11 cellular contexts compared by ENCODE assay signal in the genomic region with DNA sequence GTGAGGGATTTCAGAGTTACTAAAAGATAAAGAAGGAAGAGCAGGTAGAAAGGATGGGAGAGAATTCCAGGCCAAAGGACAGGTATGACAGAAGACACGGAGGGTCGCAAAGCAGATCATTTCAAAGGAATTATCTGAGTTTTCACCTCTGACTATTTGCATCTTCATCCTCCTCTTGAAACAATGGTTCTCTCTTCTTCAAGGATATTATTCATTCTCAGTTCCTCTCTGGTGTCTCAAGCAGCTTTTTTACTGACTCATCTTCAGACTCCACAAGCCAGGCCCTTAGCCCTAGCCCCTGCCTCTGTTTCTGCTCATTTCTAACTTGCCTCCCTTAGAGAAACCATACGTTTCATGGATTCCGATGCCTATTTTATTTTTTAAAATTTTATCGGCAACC. TPM values are rescaled to one million over a fixed set of nuclear protein-coding genes. Genes with fewer than 3 reads are reported as not detected.
DNase-seq lines count a peak whose midpoint lies in the region; ATAC-seq and TF ChIP-seq lines count a peak whose summit lies in the region.
"Had no signal": no experiment of that assay in that cellular context is flagged by ENCODE, and none has a peak within 500 bp of the region (broad histone marks: within the 10 kb centered on the region; RNA-seq: fewer than 3 reads in every experiment).

No MANE protein-coding gene starts in this region.

- TF ChIP-seq POLR2A in stomach (IDR thresholded peaks at IDR 0.05), result no peak

- H3K4me3 ChIP-seq in stomach, result no peak overlapping the region
- H3K4me3 ChIP-seq: suprapubic skin had no signal

- H3K27ac ChIP-seq in epithelial cell of prostate (peak overlapping the region; percentile 86), stomach (no peak overlapping the region)
- H3K27ac ChIP-seq: suprapubic skin had no signal

- TF ChIP-seq CTCF in stomach (IDR thresholded peaks at IDR 0.05), result no peak

- no peak for TF ChIP-seq EP300 in stomach (IDR thresholded peaks at IDR 0.05)

- DNase-seq in epithelial cell of prostate (ENCODE audit: low read depth, low spot score) (no peak), stomach (no peak), HuH-7 (ENCODE audit: low spot score) (no peak), ureter (ENCODE audit: low spot score) (no peak), Right ventricle myocardium superior (no peak)
- DNase-seq: NCI-H1417 treated with DMSO at 0.1 percent for 48 hours, retina had no signal

- no peaks in the 10 kb centered on the region for H3K27me3 ChIP-seq in stomach
- H3K27me3 ChIP-seq: suprapubic skin had no signal

- H3K36me3 ChIP-seq in stomach, result peaks cover 25 to 95% (median 90%) of the 10 kb centered on the region in 4 donors

- WGBS in stomach, 5 donors, result 92 to 98% (median 97%) methylated on average over 5 of the region's 5 CpGs

- H3K4me1 ChIP-seq in stomach, result no peaks in the 10 kb centered on the region
- H3K4me1 ChIP-seq: suprapubic skin had no signal

- H3K9me3 ChIP-seq in stomach, result no peaks in the 10 kb centered on the region
- H3K9me3 ChIP-seq: suprapubic skin had no signal

- ATAC-seq in GM18867 (IDR thresholded peaks at IDR 0.05; ENCODE audit: unreplicated experiment), result peak; percentile 96
- ATAC-seq in GM21576 (IDR thresholded peaks at IDR 0.05; ENCODE audit: unreplicated experiment), result peak; percentile 95
- ATAC-seq in HG03342 (IDR thresholded peaks at IDR 0.05; ENCODE audit: unreplicated experiment), result peak; percentile 98
- ATAC-seq in Right ventricle myocardium superior (ENCODE audit: poor library complexity), result no peak

- intact Hi-C loops in stomach (cut with DNase I; ENCODE audit: low total_unique reads) (no loop called here), Right ventricle myocardium superior (cut with DNase I) (no loop called here)

RNA-seq across cellular contexts. Expression of a gene that starts 15.0 kb away (rescaled TPM):
- total RNA-seq in stomach, result 10 to 100 TPM; 14.6 to 23.9 (median 22.3) TPM
- polyA plus RNA-seq in stomach, result 10 to 100 TPM; 12.1 to 21.0 (median 18.3) TPM
- 30.6 TPM for total RNA-seq in ureter
- 12.9 TPM for total RNA-seq in Right ventricle myocardium superior

RNA-seq across cellular contexts. Expression of a gene that starts 34.1 kb away (rescaled TPM):
- total RNA-seq in stomach (1 to 10 TPM in 2 of 5 donors, under 1 TPM in 3; 0.43 to 2.2 (median 0.87) TPM), ureter (0.26 TPM), Right ventricle myocardium superior (0.19 TPM)
- polyA plus RNA-seq in stomach, result under 1 TPM in 2 of 3 donors, not detected in 1; 0.25 to 0.63 TPM
